In the genomic region with DNA sequence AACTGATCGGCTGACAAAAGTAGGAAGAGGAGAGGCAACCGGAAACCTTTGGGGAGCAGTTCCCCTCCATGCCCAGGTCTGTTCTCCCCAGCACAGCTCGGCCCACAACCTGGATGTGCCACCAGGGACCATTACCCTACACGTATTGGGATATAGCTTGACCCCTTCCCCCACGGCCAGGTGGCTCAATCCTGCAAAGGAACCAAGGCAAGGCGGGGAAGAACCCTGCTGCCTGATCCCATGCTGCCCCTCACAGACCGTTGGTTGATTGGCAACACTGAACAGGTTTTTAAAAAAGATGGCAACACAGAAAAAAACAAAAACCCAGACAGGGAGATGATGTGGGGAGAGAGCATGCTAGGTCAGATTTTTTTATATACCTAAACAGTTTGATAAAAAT, we compare ENCODE assay signal across 1 cellular context.
A peak's percentile ranks its signal among the peaks of the same experiment; 100 is the strongest.
TF ChIP-seq lines count a peak whose summit lies in the region.

No MANE protein-coding gene starts in this region.

TF ChIP-seq in K562, 482 proteins besides CTCF, POLR2A, EP300 and RAD21:
- TF ChIP-seq, protein P1, sequence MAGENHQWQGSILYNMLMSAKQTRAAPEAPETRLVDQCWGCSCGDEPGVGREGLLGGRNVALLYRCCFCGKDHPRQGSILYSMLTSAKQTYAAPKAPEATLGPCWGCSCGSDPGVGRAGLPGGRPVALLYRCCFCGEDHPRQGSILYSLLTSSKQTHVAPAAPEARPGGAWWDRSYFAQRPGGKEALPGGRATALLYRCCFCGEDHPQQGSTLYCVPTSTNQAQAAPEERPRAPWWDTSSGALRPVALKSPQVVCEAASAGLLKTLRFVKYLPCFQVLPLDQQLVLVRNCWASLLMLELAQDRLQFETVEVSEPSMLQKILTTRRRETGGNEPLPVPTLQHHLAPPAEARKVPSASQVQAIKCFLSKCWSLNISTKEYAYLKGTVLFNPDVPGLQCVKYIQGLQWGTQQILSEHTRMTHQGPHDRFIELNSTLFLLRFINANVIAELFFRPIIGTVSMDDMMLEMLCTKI (IDR thresholded peaks at IDR 0.05; ENCODE audit: partially characterized antibody) = no peak
- TF ChIP-seq POLR2G (IDR thresholded peaks at IDR 0.05; ENCODE audit: low read depth, low read length) (no peak), SMC3 (conservative IDR thresholded peaks at IDR 0.05; ENCODE audit: insufficient read depth, low read depth, low read length) (peak; percentile 36; the same call in 1 of the 2 replicates), RCOR1 (IDR thresholded peaks at IDR 0.05; ENCODE audit: borderline replicate concordance in 1 of 2, low read depth in 2 of 2, low read length in 2 of 2) (0 out of 4 replicates have a peak, but pooled peaks of 1 of the 2 experiments have one; percentile 5), RBM25 (IDR thresholded peaks at IDR 0.05; ENCODE audit: low read depth, low read length, severe bottlenecking) (peak; percentile 92)
- TF ChIP-seq, protein P2, sequence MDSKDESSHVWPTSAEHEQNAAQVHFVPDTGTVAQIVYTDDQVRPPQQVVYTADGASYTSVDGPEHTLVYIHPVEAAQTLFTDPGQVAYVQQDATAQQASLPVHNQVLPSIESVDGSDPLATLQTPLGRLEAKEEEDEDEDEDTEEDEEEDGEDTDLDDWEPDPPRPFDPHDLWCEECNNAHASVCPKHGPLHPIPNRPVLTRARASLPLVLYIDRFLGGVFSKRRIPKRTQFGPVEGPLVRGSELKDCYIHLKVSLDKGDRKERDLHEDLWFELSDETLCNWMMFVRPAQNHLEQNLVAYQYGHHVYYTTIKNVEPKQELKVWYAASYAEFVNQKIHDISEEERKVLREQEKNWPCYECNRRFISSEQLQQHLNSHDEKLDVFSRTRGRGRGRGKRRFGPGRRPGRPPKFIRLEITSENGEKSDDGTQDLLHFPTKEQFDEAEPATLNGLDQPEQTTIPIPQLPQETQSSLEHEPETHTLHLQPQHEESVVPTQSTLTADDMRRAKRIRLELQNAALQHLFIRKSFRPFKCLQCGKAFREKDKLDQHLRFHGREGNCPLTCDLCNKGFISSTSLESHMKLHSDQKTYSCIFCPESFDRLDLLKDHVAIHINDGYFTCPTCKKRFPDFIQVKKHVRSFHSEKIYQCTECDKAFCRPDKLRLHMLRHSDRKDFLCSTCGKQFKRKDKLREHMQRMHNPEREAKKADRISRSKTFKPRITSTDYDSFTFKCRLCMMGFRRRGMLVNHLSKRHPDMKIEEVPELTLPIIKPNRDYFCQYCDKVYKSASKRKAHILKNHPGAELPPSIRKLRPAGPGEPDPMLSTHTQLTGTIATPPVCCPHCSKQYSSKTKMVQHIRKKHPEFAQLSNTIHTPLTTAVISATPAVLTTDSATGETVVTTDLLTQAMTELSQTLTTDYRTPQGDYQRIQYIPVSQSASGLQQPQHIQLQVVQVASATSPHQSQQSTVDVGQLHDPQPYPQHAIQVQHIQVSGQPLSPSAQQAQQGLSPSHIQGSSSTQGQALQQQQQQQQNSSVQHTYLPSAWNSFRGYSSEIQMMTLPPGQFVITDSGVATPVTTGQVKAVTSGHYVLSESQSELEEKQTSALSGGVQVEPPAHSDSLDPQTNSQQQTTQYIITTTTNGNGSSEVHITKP (IDR thresholded peaks at IDR 0.05; ENCODE audit: partially characterized antibody) = peak; percentile 52
TF ChIP-seq in K562: peak in this region for 4.
